In genomic region chr11:2717561-2717960, GRCh38 we compare ENCODE assay signal across 22 cellular contexts. TPM values are rescaled to one million over a fixed set of nuclear protein-coding genes. Genes with fewer than 3 reads are reported as not detected.
DNase-seq lines count a peak whose midpoint lies in the region; TF ChIP-seq lines count a peak whose summit lies in the region.
"Had no signal": no experiment of that assay in that cellular context is flagged by ENCODE, and none has a peak within 500 bp of the region (broad histone marks: within the 10 kb centered on the region; RNA-seq: fewer than 3 reads in every experiment).

No MANE protein-coding gene starts in this region.

- H3K4me2 ChIP-seq in BLaER1 (peak overlapping the region; percentile 46), neural progenitor cell (no peak overlapping the region)
- H3K4me2 ChIP-seq: GM23338 had no signal

- H3K4me1 ChIP-seq in BLaER1 (peaks cover 65% of the 10 kb centered on the region), neural progenitor cell (peaks cover 42% of the 10 kb centered on the region)
- H3K4me1 ChIP-seq: SJSA1 had no signal

- TF ChIP-seq CTCF in neural progenitor cell (IDR thresholded peaks at IDR 0.05) (no peak), type B pancreatic cell (conservative IDR thresholded peaks at IDR 0.05) (no peak)

- H3K9ac ChIP-seq in BLaER1, result no peak overlapping the region
- H3K9ac ChIP-seq in neural progenitor cell, result no peak overlapping the region

- H3K27me3 ChIP-seq in BLaER1, result no peaks in the 10 kb centered on the region
- peaks cover 94% of the 10 kb centered on the region for H3K27me3 ChIP-seq in neural progenitor cell
- H3K27me3 ChIP-seq: MG63 had no signal

- H3K9me3 ChIP-seq in BLaER1 (no peaks in the 10 kb centered on the region), neural progenitor cell (ENCODE audit: low read depth) (no peaks in the 10 kb centered on the region)
- H3K9me3 ChIP-seq: MG63 had no signal

- H3K36me3 ChIP-seq in BLaER1 (no peaks in the 10 kb centered on the region), neural progenitor cell (no peaks in the 10 kb centered on the region)
- H3K36me3 ChIP-seq: MG63, SJSA1 had no signal

- peaks cover 30% of the 10 kb centered on the region for H3F3A ChIP-seq in neural progenitor cell (ENCODE audit: low read depth)

- H3K4me3 ChIP-seq in BLaER1 (no peak overlapping the region), neural progenitor cell (no peak overlapping the region)
- H3K4me3 ChIP-seq: GM23338, MG63, SJSA1 had no signal

- no peak overlapping the region for H3K4me3 Mint-ChIP-seq in neural progenitor cell
- no peak overlapping the region for H3K4me3 Mint-ChIP-seq in type B pancreatic cell
- H3K4me3 Mint-ChIP-seq in activated CD4-positive, alpha-beta memory T cell treated with anti-CD3 and anti-CD28 coated beads, Interleukin-2, amount 10 ng/mL, durations not matched to agents 7 days and 5 days, result no peak overlapping the region
- H3K4me3 Mint-ChIP-seq: B cell, GM23338, H9 had no signal

- H3K79me2 ChIP-seq in neural progenitor cell (ENCODE audit: low read depth), result no peaks in the 10 kb centered on the region

- H3K9me3 Mint-ChIP-seq in neural progenitor cell (no peaks in the 10 kb centered on the region), type B pancreatic cell (no peaks in the 10 kb centered on the region)
- H3K9me3 Mint-ChIP-seq in activated CD4-positive, alpha-beta memory T cell treated with anti-CD3 and anti-CD28 coated beads, Interleukin-2, amount 10 ng/mL, durations not matched to agents 7 days and 5 days, result no peaks in the 10 kb centered on the region
- H3K9me3 Mint-ChIP-seq: GM23338, H9 had no signal

- H2AFZ ChIP-seq in neural progenitor cell (replicated peaks), result no peak overlapping the region
- H2AFZ ChIP-seq: GM23338 had no signal

- POLR2A ChIA-PET in activated CD4-positive, alpha-beta memory T cell treated with anti-CD3 and anti-CD28 coated beads, Interleukin-2, amount 10 ng/mL, durations not matched to agents 7 days and 5 days (lab: Charles Lee), result no interaction called here

- H3K4me1 Mint-ChIP-seq in neural progenitor cell (peaks cover 45% of the 10 kb centered on the region), type B pancreatic cell (ENCODE audit: unreplicated experiment) (peaks cover 42% of the 10 kb centered on the region)
- no peaks in the 10 kb centered on the region for H3K4me1 Mint-ChIP-seq in activated CD4-positive, alpha-beta memory T cell treated with anti-CD3 and anti-CD28 coated beads, Interleukin-2, amount 10 ng/mL, durations not matched to agents 7 days and 5 days
- H3K4me1 Mint-ChIP-seq: B cell had no signal

- CTCF ChIA-PET in activated CD4-positive, alpha-beta memory T cell treated with anti-CD3 and anti-CD28 coated beads, Interleukin-2, amount 10 ng/mL, durations not matched to agents 7 days and 5 days (lab: Charles Lee), result no interaction called here

- H3K36me3 Mint-ChIP-seq in neural progenitor cell (no peaks in the 10 kb centered on the region), type B pancreatic cell (no peaks in the 10 kb centered on the region)
- no peaks in the 10 kb centered on the region for H3K36me3 Mint-ChIP-seq in activated CD4-positive, alpha-beta memory T cell treated with anti-CD3 and anti-CD28 coated beads, Interleukin-2, amount 10 ng/mL, durations not matched to agents 7 days and 5 days (ENCODE audit: low read depth)

- H3K27ac Mint-ChIP-seq in neural progenitor cell (peak overlapping the region; percentile 58), type B pancreatic cell (no peak overlapping the region)
- H3K27ac Mint-ChIP-seq in activated CD4-positive, alpha-beta memory T cell treated with anti-CD3 and anti-CD28 coated beads, Interleukin-2, amount 10 ng/mL, durations not matched to agents 7 days and 5 days, result no peak overlapping the region
- H3K27ac Mint-ChIP-seq: B cell, GM23338, H9 had no signal

- H4K20me1 ChIP-seq in BLaER1 (no peaks in the 10 kb centered on the region), neural progenitor cell (ENCODE audit: low read depth) (peaks cover 10% of the 10 kb centered on the region)

- peak; percentile 52 for DNase-seq in DMS 273 (lab: John Stamatoyannopoulos, UW; ENCODE audit: unreplicated experiment)
- DNase-seq in DMS 273 treated with DMSO at 0.1 percent for 48 hours (lab: John Stamatoyannopoulos, UW), result no peak
- DNase-seq in cerebellar cortex (ENCODE audit: low spot score), result peak; percentile 38
- no peak for DNase-seq in neural progenitor cell (ENCODE audit: low spot score)
- no peak for DNase-seq in type B pancreatic cell (ENCODE audit: extremely low spot score, unreplicated experiment)
- DNase-seq in activated CD4-positive, alpha-beta memory T cell treated with anti-CD3 and anti-CD28 coated beads, Interleukin-2, amount 10 ng/mL, durations not matched to agents 7 days and 5 days, result no peak
- no peak for DNase-seq in caudate nucleus (lab: John Stamatoyannopoulos, UW)
- DNase-seq: Calu3, H9, IMR-90, KG1, MG63, NCI-H1105 treated with DMSO at 0.1 percent for 48 hours, NCI-H146, NCI-H2081, NCI-H774, PC-3 had no signal

- peaks cover 35% of the 10 kb centered on the region for H3K27me3 Mint-ChIP-seq in neural progenitor cell (ENCODE audit: insufficient read depth, low read depth)
- no peaks in the 10 kb centered on the region for H3K27me3 Mint-ChIP-seq in type B pancreatic cell
- no peaks in the 10 kb centered on the region for H3K27me3 Mint-ChIP-seq in activated CD4-positive, alpha-beta memory T cell treated with anti-CD3 and anti-CD28 coated beads, Interleukin-2, amount 10 ng/mL, durations not matched to agents 7 days and 5 days
- H3K27me3 Mint-ChIP-seq: B cell had no signal

- 0 out of 2 replicates have a peak overlapping the region, but pooled peaks have one; percentile 31 for H3K27ac ChIP-seq in BLaER1
- no peak overlapping the region for H3K27ac ChIP-seq in neural progenitor cell
- no peak overlapping the region for H3K27ac ChIP-seq in caudate nucleus (ENCODE audit: low read depth, low read length)
- H3K27ac ChIP-seq: 22Rv1, SJSA1 had no signal

RNA-seq across cellular contexts. Expression of gene KCNQ1OT1, which starts 17.8 kb away (rescaled TPM):
- total RNA-seq in neural progenitor cell (ENCODE audit: low replicate concordance) (2.3 TPM in 2 replicates), type B pancreatic cell (ENCODE audit: low replicate concordance) (3.3 and 7.0 TPM in 2 replicates)
- total RNA-seq in activated CD4-positive, alpha-beta memory T cell treated with anti-CD3 and anti-CD28 coated beads, Interleukin-2, amount 10 ng/mL, durations not matched to agents 7 days and 5 days, result under 1 TPM; 0.25 to 0.28 TPM

Comparison
In these comparisons a context has a peak if more than half of its experiments do, and no peak if none do; other contexts are left out.
1. DNase-seq: peak in DMS 273 (single experiment) and cerebellar cortex (single experiment); none in DMS 273 treated with DMSO at 0.1 percent for 48 hours (single experiment), neural progenitor cell (single experiment), type B pancreatic cell (single experiment), activated CD4-positive, alpha-beta memory T cell treated with anti-CD3 and anti-CD28 coated beads, Interleukin-2, amount 10 ng/mL, durations not matched to agents 7 days and 5 days (single experiment) and caudate nucleus (0 of 61).